In genomic region chr1:89994805-89995594, GRCh38 we compare ENCODE assay signal across 8 cellular contexts. TPM values are rescaled to one million over a fixed set of nuclear protein-coding genes. Genes with fewer than 3 reads are reported as not detected.
DNase-seq lines count a peak whose midpoint lies in the region; TF ChIP-seq lines count a peak whose summit lies in the region.

ZNF326 (plus strand) TSS chr1:89995110; CDS start chr1:89995258, 148 bp downstream.

- DNase-seq in H7 (peak; percentile 99), SHP77 treated with DMSO at 0.1 percent for 48 hours (lab: John Stamatoyannopoulos, UW) (peak; percentile 70), fibroblast of villous mesenchyme (ENCODE audit: low read depth) (peak; percentile 97), stomach (peak; percentile 98)
- DNase-seq in activated effector memory CD4-positive, alpha-beta T cell treated with anti-CD3 and anti-CD28 coated beads, Interleukin-2, amount 50 U/mL, for 16 hours, result peak; percentile 98

- no peak for TF ChIP-seq CTCF in Loucy (conservative IDR thresholded peaks at IDR 0.05; ENCODE audit: low read length)
- no peak for TF ChIP-seq CTCF in fibroblast of villous mesenchyme (IDR thresholded peaks at IDR 0.05; ENCODE audit: insufficient read depth, low read depth, low read length)
- TF ChIP-seq CTCF in neural cell (IDR thresholded peaks at IDR 0.05; ENCODE audit: poor library complexity, severe bottlenecking), result peak; percentile 51
- no peak for TF ChIP-seq CTCF in stomach (IDR thresholded peaks at IDR 0.05)

- H4K20me1 ChIP-seq in Loucy (ENCODE audit: insufficient read depth, low read length, poor library complexity, severe bottlenecking) (peaks cover 48% of the 10 kb centered on the region), neural cell (ENCODE audit: insufficient read depth) (no peaks in the 10 kb centered on the region)

- no peaks in the 10 kb centered on the region for H3K36me3 ChIP-seq in ES-I3 (ENCODE audit: insufficient read depth, low read length)
- no peaks in the 10 kb centered on the region for H3K36me3 ChIP-seq in H7 (replicated peaks; ENCODE audit: control insufficient read depth, insufficient read depth, low read length)
- no peaks in the 10 kb centered on the region; the same call in 1 of the 2 replicates for H3K36me3 ChIP-seq in Loucy (ENCODE audit: insufficient read depth, low read length)
- H3K36me3 ChIP-seq in neural cell (ENCODE audit: insufficient read depth, low read length), result peaks cover 7% of the 10 kb centered on the region
- H3K36me3 ChIP-seq in stomach, result no peaks in the 10 kb centered on the region

- H3K4me1 ChIP-seq in ES-I3 (ENCODE audit: insufficient read depth, low read length) (peaks cover 13% of the 10 kb centered on the region; the same call in 1 of the 2 replicates), Loucy (ENCODE audit: insufficient read depth, low read length, poor library complexity, severe bottlenecking) (peaks cover 43% of the 10 kb centered on the region), stomach (peaks cover 12 to 47% (median 38%) of the 10 kb centered on the region in 4 donors)

- 0 to 1% (median 1%) methylated on average over 26 to 88 of the region's 88 CpGs for WGBS in stomach, 5 donors

- H3K9ac ChIP-seq in ES-I3 (ENCODE audit: low read depth, low read length) (peak within 1 kb of the TSS; percentile 94), Loucy (ENCODE audit: low read depth, low read length, poor library complexity, severe bottlenecking) (peak within 1 kb of the TSS; percentile 91), neural cell (ENCODE audit: low read length) (peak within 1 kb of the TSS; percentile 93)

- no peak for TF ChIP-seq RAD21 in neural cell (conservative IDR thresholded peaks at IDR 0.05)

- no peak for TF ChIP-seq EP300 in neural cell (conservative IDR thresholded peaks at IDR 0.05; ENCODE audit: poor library complexity, severe bottlenecking)
- no peak for TF ChIP-seq EP300 in stomach (IDR thresholded peaks at IDR 0.05)

- H2AFZ ChIP-seq in Loucy (ENCODE audit: low read length) (peak within 1 kb of the TSS; percentile 93), neural cell (ENCODE audit: low read depth, low read length) (peak within 1 kb of the TSS; percentile 58)

- H3K9me2 ChIP-seq in Loucy (replicated peaks; ENCODE audit: low read depth, low read length) (no peaks in the 10 kb centered on the region), neural cell (ENCODE audit: insufficient read depth, low read length) (no peaks in the 10 kb centered on the region)

- H3K9me3 ChIP-seq in ES-I3 (ENCODE audit: control insufficient read depth, insufficient read depth, low read length) (no peaks in the 10 kb centered on the region), Loucy (ENCODE audit: insufficient read depth, low read depth, low read length) (no peaks in the 10 kb centered on the region), neural cell (ENCODE audit: low read length) (no peaks in the 10 kb centered on the region), stomach (no peaks in the 10 kb centered on the region)

- TF ChIP-seq POLR2A in stomach (IDR thresholded peaks at IDR 0.05), result peak in 2 of 4 donors; percentile 58 to 88

- H3K79me2 ChIP-seq in Loucy (ENCODE audit: insufficient read depth, low read length) (peaks cover 50% of the 10 kb centered on the region), neural cell (replicated peaks; ENCODE audit: insufficient read depth, low read length) (peaks cover 48% of the 10 kb centered on the region)

- H3K27me3 ChIP-seq in H7 (ENCODE audit: control insufficient read depth, insufficient read depth, low read length) (no peaks in the 10 kb centered on the region), Loucy (ENCODE audit: insufficient read depth, low read length, poor library complexity, severe bottlenecking) (no peaks in the 10 kb centered on the region), neural cell (ENCODE audit: insufficient read depth, low read depth, low read length) (no peaks in the 10 kb centered on the region), stomach (no peaks in the 10 kb centered on the region)

- intact Hi-C loops in stomach (cut with DNase I; ENCODE audit: low total_unique reads), result no loop called here

- H3F3A ChIP-seq in Loucy (ENCODE audit: low read depth) (peaks cover 4% of the 10 kb centered on the region; the same call in 1 of the 2 replicates), neural cell (ENCODE audit: insufficient read depth, low read length, poor library complexity, severe bottlenecking) (no peaks in the 10 kb centered on the region)

- H3K27ac ChIP-seq in neural cell (ENCODE audit: low read length) (peak within 1 kb of the TSS; percentile 89), stomach (peak within 1 kb of the TSS; percentile 93 to 100 (median 98))

- H3K4me3 ChIP-seq in H7 (ENCODE audit: insufficient read depth, low read depth, low read length), result peak within 1 kb of the TSS; percentile 93
- H3K4me3 ChIP-seq in Loucy (ENCODE audit: low read length, poor library complexity, severe bottlenecking), result peak within 1 kb of the TSS; percentile 94
- peak within 1 kb of the TSS; percentile 72 for H3K4me3 ChIP-seq in fibroblast of villous mesenchyme (ENCODE audit: low read depth, low read length)
- peak within 1 kb of the TSS; percentile 79 for H3K4me3 ChIP-seq in neural cell (ENCODE audit: low read length)
- peak within 1 kb of the TSS; percentile 66 to 90 (median 69) for H3K4me3 ChIP-seq in stomach

- H3K4me2 ChIP-seq in Loucy (ENCODE audit: low read depth, low read length, poor library complexity, severe bottlenecking) (peak within 1 kb of the TSS; percentile 97), neural cell (ENCODE audit: low read length) (peak within 1 kb of the TSS; percentile 87)

TF ChIP-seq in neural cell, 6 proteins besides CTCF, POLR2A, EP300 and RAD21:
- TF ChIP-seq TAF1 (IDR thresholded peaks at IDR 0.05; ENCODE audit: low read depth), result peak; percentile 47
- TF ChIP-seq POLR2AphosphoS5 (IDR thresholded peaks at IDR 0.05), result peak; percentile 99
- TF ChIP-seq REST (IDR thresholded peaks at IDR 0.05; ENCODE audit: borderline replicate concordance), result peak; percentile 74
- TF ChIP-seq EZH2 (IDR thresholded peaks at IDR 0.05; ENCODE audit: borderline replicate concordance, insufficient read depth, low read length, poor library complexity, severe bottlenecking), result no peak
- TF ChIP-seq MXI1 (conservative IDR thresholded peaks at IDR 0.05; ENCODE audit: poor library complexity, severe bottlenecking), result peak; percentile 76
- TF ChIP-seq SMC3 (conservative IDR thresholded peaks at IDR 0.05; ENCODE audit: poor library complexity), result no peak
TF ChIP-seq in neural cell: peak in this region for 4.

RNA-seq across cellular contexts. Expression of gene ZNF326, which starts in this region (rescaled TPM):
- 8.0 and 13.0 TPM in 2 replicates for total RNA-seq in H7 (2014; rRNA removed; shearing (Covaris generic))
- 9.3 and 12.1 TPM in 2 replicates for total RNA-seq in fibroblast of villous mesenchyme
- 65.0 and 65.2 TPM in 2 replicates for polyA plus RNA-seq in neural cell
- 80.1 and 91.3 TPM in 2 replicates for polyA minus RNA-seq in neural cell
- total RNA-seq in stomach, result 10 to 100 TPM in 4 of 5 donors, 1 to 10 TPM in 1; 5.3 to 44.2 (median 30.8) TPM
- 10 to 100 TPM in 1 of 3 donors, 1 to 10 TPM in 2; 9.2 to 12.2 (median 9.7) TPM for polyA plus RNA-seq in stomach

Comparison
In these comparisons a context has a peak if more than half of its experiments do, and no peak if none do; other contexts are left out.
1. Peak in every context shown above with its lines: DNase-seq, H3K4me3 ChIP-seq and H3K27ac ChIP-seq.